In the genomic region with DNA sequence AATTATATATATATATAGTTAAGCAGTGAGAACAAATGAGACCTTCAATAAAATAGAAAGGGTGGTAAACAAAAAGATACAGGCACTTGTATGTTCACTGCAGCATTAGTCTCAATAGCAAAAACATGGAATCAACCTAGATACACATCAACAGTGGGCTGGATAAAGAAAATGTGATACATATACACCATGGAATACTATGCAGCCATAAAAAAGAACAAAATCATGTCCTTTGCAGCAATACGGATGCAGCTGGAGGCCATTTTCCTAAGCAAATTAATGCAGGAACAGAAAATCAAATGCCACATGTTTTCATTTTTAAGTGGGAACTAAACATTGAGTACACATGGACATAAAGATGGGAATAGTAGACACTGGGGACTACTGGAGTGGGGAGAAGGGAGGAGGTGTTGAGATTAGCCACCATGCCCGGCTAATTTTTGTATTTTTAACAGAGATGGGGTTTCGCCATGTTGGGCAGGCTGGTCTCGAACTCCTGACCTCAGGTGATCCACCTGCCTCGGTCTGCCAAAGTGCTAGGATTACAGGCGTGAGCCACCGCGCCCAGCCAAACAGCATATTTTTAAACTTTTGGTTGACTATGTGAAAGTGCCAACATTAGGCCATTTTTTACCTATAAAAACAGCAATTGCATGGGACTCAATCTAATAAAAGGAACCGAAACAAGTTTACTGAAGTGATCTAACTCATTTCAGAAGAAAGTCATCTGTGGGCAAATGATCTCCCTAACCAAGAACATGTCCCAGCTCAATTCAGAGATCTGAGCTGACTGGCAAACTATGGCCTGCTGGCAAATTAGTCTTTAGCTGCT, we compare ENCODE assay signal across 18 cellular contexts. TPM values are rescaled to one million over a fixed set of nuclear protein-coding genes. Genes with fewer than 3 reads are reported as not detected.
DNase-seq lines count a peak whose midpoint lies in the region; ATAC-seq and TF ChIP-seq lines count a peak whose summit lies in the region.
"Had no signal": no experiment of that assay in that cellular context is flagged by ENCODE, and none has a peak within 500 bp of the region (broad histone marks: within the 10 kb centered on the region; RNA-seq: fewer than 3 reads in every experiment).

No MANE protein-coding gene starts in this region.

- no peaks in the 10 kb centered on the region for H3K9me3 ChIP-seq in mucosa of descending colon
- no peaks in the 10 kb centered on the region for H3K9me3 ChIP-seq in BE2C
- peaks cover 0 to 4% of the 10 kb centered on the region in 2 donors for H3K9me3 ChIP-seq in left lung
- no peaks in the 10 kb centered on the region for H3K9me3 ChIP-seq in testis
- H3K9me3 ChIP-seq: adrenal gland, gastrocnemius medialis had no signal

- 88 to 95% methylated on average over 9 of the region's 9 CpGs for WGBS in testis, 2 donors

- no peak for TF ChIP-seq CTCF in GM12865 (IDR thresholded peaks at IDR 0.05; ENCODE audit: insufficient read depth, low read depth, low read length, missing control alignments)
- no peak for TF ChIP-seq CTCF in mucosa of descending colon (IDR thresholded peaks at IDR 0.05)
- no peak for TF ChIP-seq CTCF in BE2C (IDR thresholded peaks at IDR 0.05; ENCODE audit: low read depth, low read length)
- TF ChIP-seq CTCF in left lung (IDR thresholded peaks at IDR 0.05) = no peak
- TF ChIP-seq CTCF in testis (IDR thresholded peaks at IDR 0.05) = no peak

- intact Hi-C loops in mucosa of descending colon (cut with DNase I, micrococcal nuclease) (no loop called here), left lung (cut with DNase I) (no loop called here), testis (cut with DNase I; ENCODE audit: low total_unique reads) (no loop called here)

- ATAC-seq in GM19455 (IDR thresholded peaks at IDR 0.05; ENCODE audit: unreplicated experiment) = peak; percentile 77
- peak; percentile 79 for ATAC-seq in HG03108 (IDR thresholded peaks at IDR 0.05; ENCODE audit: unreplicated experiment)
- ATAC-seq in mucosa of descending colon = no peak
- ATAC-seq in left lung = no peak
- ATAC-seq: gastrocnemius medialis, HCT116 had no signal

- peak; percentile 18 for DNase-seq in GM12865 (ENCODE audit: low read depth)
- DNase-seq in NOMO-1 treated with DMSO at 0.1 percent for 48 hours (lab: John Stamatoyannopoulos, UW; ENCODE audit: unreplicated experiment) = peak; percentile 78
- DNase-seq in mucosa of descending colon = no peak
- no peak for DNase-seq in BE2C
- no peak for DNase-seq in left lung
- DNase-seq in testis = no peak
- DNase-seq: activated CD4-positive, alpha-beta T cell treated with anti-CD3 and anti-CD28 coated beads, Interleukin-2, amount 50 U/mL, for 1 hour; activated T-cell treated with anti-CD3 and anti-CD28 coated beads, Interleukin-2, amount 50 U/mL, for 48 hours; COR-L47; gastrocnemius medialis; NCI-H187 treated with DMSO at 0.1 percent for 48 hours; NCI-H69; ovary had no signal

- no peak overlapping the region for H3K4me3 ChIP-seq in GM12865 (ENCODE audit: low read depth, low read length)
- H3K4me3 ChIP-seq in mucosa of descending colon = no peak overlapping the region
- H3K4me3 ChIP-seq in BE2C (ENCODE audit: low read depth, low read length) = no peak overlapping the region
- H3K4me3 ChIP-seq in left lung = no peak overlapping the region
- no peak overlapping the region for H3K4me3 ChIP-seq in testis
- H3K4me3 ChIP-seq: adrenal gland, gastrocnemius medialis, ovary, skin epidermis had no signal

- H3K27ac ChIP-seq in left lung (no peak overlapping the region), testis (no peak overlapping the region)
- H3K27ac ChIP-seq: adrenal gland, gastrocnemius medialis, ovary, skin epidermis had no signal

- no peak for TF ChIP-seq POLR2A in testis (IDR thresholded peaks at IDR 0.05)

- H3K36me3 ChIP-seq in mucosa of descending colon (ENCODE audit: low read depth) = no peaks in the 10 kb centered on the region
- no peaks in the 10 kb centered on the region for H3K36me3 ChIP-seq in BE2C
- H3K36me3 ChIP-seq in left lung = no peaks in the 10 kb centered on the region
- no peaks in the 10 kb centered on the region for H3K36me3 ChIP-seq in testis (ENCODE audit: low read depth, missing control alignments)
- H3K36me3 ChIP-seq: adrenal gland, gastrocnemius medialis, ovary had no signal

- H3K4me1 ChIP-seq in mucosa of descending colon (ENCODE audit: low read depth) (no peaks in the 10 kb centered on the region), BE2C (peaks cover 4% of the 10 kb centered on the region), left lung (no peaks in the 10 kb centered on the region), testis (no peaks in the 10 kb centered on the region)
- H3K4me1 ChIP-seq: adrenal gland, gastrocnemius medialis had no signal

- H3K27me3 ChIP-seq in BE2C (no peaks in the 10 kb centered on the region), left lung (no peaks in the 10 kb centered on the region), testis (no peaks in the 10 kb centered on the region)
- H3K27me3 ChIP-seq: adrenal gland, gastrocnemius medialis, ovary had no signal

RNA-seq across cellular contexts. Expression of a gene that starts 23.7 kb away (rescaled TPM):
- 10 to 100 TPM in 1 of 3 donors, 1 to 10 TPM in 2; 1.6 to 12.7 (median 2.6) TPM for total RNA-seq in mucosa of descending colon
- polyA plus RNA-seq in BE2C (2012; ENCODE audit: insufficient read depth, insufficient read length, low read depth) = 1.1 TPM
- 1 to 10 TPM; 2.6 to 2.7 TPM for total RNA-seq in left lung
- total RNA-seq in testis = 10 to 100 TPM; 36.0 to 41.8 TPM
- polyA plus RNA-seq in testis (ENCODE audit: insufficient read depth, low read depth, low replicate concordance) = 18.9 TPM

Comparison
In these comparisons a context has a peak if more than half of its experiments do, and no peak if none do; other contexts are left out.
1. DNase-seq: peak in GM12865 (single experiment) and NOMO-1 treated with DMSO at 0.1 percent for 48 hours (single experiment); none in mucosa of descending colon (0 of 3), BE2C (single experiment), left lung (0 of 2) and testis (single experiment).
2. ATAC-seq: peak in GM19455 (single experiment) and HG03108 (single experiment); none in mucosa of descending colon (single experiment) and left lung (single experiment).